Comparison of ENCODE assay signal across 8 cellular contexts in genomic region chr1:220776725-220777326, GRCh38. TPM values are rescaled to one million over a fixed set of nuclear protein-coding genes. Genes with fewer than 3 reads are reported as not detected.
A peak's percentile ranks its signal among the peaks of the same experiment; 100 is the strongest.
DNase-seq lines count a peak whose midpoint lies in the region; ATAC-seq and TF ChIP-seq lines count a peak whose summit lies in the region.

No MANE protein-coding gene starts in this region.

- H3K9me3 ChIP-seq in IMR-90 (ENCODE audit: control insufficient read depth, insufficient read depth, low read length) (no peaks in the 10 kb centered on the region), osteoblast (ENCODE audit: low read depth, low read length) (no peaks in the 10 kb centered on the region)

- TF ChIP-seq CTCF in IMR-90 (conservative IDR thresholded peaks at IDR 0.05; ENCODE audit: low read depth, low read length) (peak; percentile 91), foreskin keratinocyte (conservative IDR thresholded peaks at IDR 0.05) (peak; percentile 90), osteoblast (IDR thresholded peaks at IDR 0.05; ENCODE audit: extremely low read depth, low read depth, low read length) (peak; percentile 96), type B pancreatic cell (conservative IDR thresholded peaks at IDR 0.05) (peak; percentile 96)

- no peak overlapping the region for H3K27ac ChIP-seq in IMR-90 (ENCODE audit: insufficient read depth, low read length)
- no peak overlapping the region for H3K27ac ChIP-seq in foreskin keratinocyte
- no peak overlapping the region for H3K27ac ChIP-seq in osteoblast (ENCODE audit: low read depth, low read length)

- H3K36me3 ChIP-seq in IMR-90 (ENCODE audit: control insufficient read depth, insufficient read depth, low read length), result no peaks in the 10 kb centered on the region
- no peaks in the 10 kb centered on the region for H3K36me3 ChIP-seq in osteoblast (ENCODE audit: insufficient read depth, low read length)

- ATAC-seq in GM21576 (IDR thresholded peaks at IDR 0.05; ENCODE audit: unreplicated experiment), result peak; percentile 84
- peak; percentile 100 for ATAC-seq in IMR-90 (ENCODE audit: low read depth)
- ATAC-seq in activated T-helper 17 cell treated with anti-CD3 and anti-CD28 coated beads, Interleukin-2, amount 50 U/mL, for 72 hours (replicated peaks), result peak; percentile 86
- peak; percentile 97 for ATAC-seq in foreskin keratinocyte

- DNase-seq in EH (ENCODE audit: low read depth) (peak; percentile 70), IMR-90 (peak; percentile 62), foreskin keratinocyte (peak in 1 of 2 donors; percentile 39), osteoblast (ENCODE audit: insufficient read length, low spot score, missing footprints) (peak; percentile 88), type B pancreatic cell (ENCODE audit: extremely low spot score, unreplicated experiment) (peak; percentile 88)

- H3K18ac ChIP-seq in IMR-90 (ENCODE audit: low read depth, low read length), result no peak overlapping the region

- H2AK9ac ChIP-seq in IMR-90 (replicated peaks; ENCODE audit: low read depth, low read length, poor library complexity), result no peak overlapping the region

- no peak overlapping the region for H3K4me3 Mint-ChIP-seq in activated T-helper 17 cell treated with anti-CD3 and anti-CD28 coated beads, Interleukin-2, amount 50 U/mL, for 72 hours
- no peak overlapping the region for H3K4me3 Mint-ChIP-seq in type B pancreatic cell

- 100% methylated on average over 1 of the region's 19 CpGs; no CpG with 5 or more reads in 1 of the 2 experiments for WGBS in IMR-90 (ENCODE audit: extremely low coverage in 2 of 2, insufficient read length in 1 of 2), 2 experiments

- intact Hi-C loops in IMR-90 (cut with micrococcal nuclease), result loop anchor here (1.0 to 10.0 kb wide), 6 partner anchors 87 to 940 kb away; partner anchors contain the start of genes C1orf115 and MARK1

- H3K27me3 ChIP-seq in IMR-90 (ENCODE audit: control insufficient read depth, insufficient read depth, low read length) (no peaks in the 10 kb centered on the region), foreskin keratinocyte (no peaks in the 10 kb centered on the region), osteoblast (ENCODE audit: insufficient read depth, low read length) (no peaks in the 10 kb centered on the region)

- no peak overlapping the region for H3K4me3 ChIP-seq in IMR-90 (ENCODE audit: insufficient read depth, low read depth, low read length)
- no peak overlapping the region for H3K4me3 ChIP-seq in osteoblast (ENCODE audit: insufficient read depth, low read length)

- no peak overlapping the region for H3K4ac ChIP-seq in IMR-90 (ENCODE audit: low read depth, low read length)

- no peak overlapping the region for H3K4me2 ChIP-seq in IMR-90 (ENCODE audit: low read depth, low read length)
- H3K4me2 ChIP-seq in osteoblast (ENCODE audit: insufficient read depth, low read length), result no peak overlapping the region

- H3K4me1 ChIP-seq in IMR-90 (ENCODE audit: control insufficient read depth, insufficient read depth, low read length) (no peaks in the 10 kb centered on the region), foreskin keratinocyte (no peaks in the 10 kb centered on the region), osteoblast (ENCODE audit: insufficient read depth, low read length) (no peaks in the 10 kb centered on the region)

- CTCF ChIA-PET in IMR-90 (lab: Yijun Ruan, JAX), result interaction anchor here (0.5 to 3.0 kb wide), 19 partner anchors 9 to 740 kb away, joined by 3 to 19 read pairs (median 3); partner anchors contain the start of genes MTARC1 and MTARC2

- H3K4me1 Mint-ChIP-seq in activated T-helper 17 cell treated with anti-CD3 and anti-CD28 coated beads, Interleukin-2, amount 50 U/mL, for 72 hours, result no peaks in the 10 kb centered on the region
- H3K4me1 Mint-ChIP-seq in type B pancreatic cell (ENCODE audit: unreplicated experiment), result peaks cover 5% of the 10 kb centered on the region

- no peak overlapping the region for H3K27ac Mint-ChIP-seq in activated T-helper 17 cell treated with anti-CD3 and anti-CD28 coated beads, Interleukin-2, amount 50 U/mL, for 72 hours
- no peak overlapping the region for H3K27ac Mint-ChIP-seq in type B pancreatic cell

- H2AFZ ChIP-seq in IMR-90 (replicated peaks; ENCODE audit: low read length, poor library complexity) (peak overlapping the region; percentile 74), osteoblast (ENCODE audit: low read length) (no peak overlapping the region)

- peak; percentile 97 for TF ChIP-seq RAD21 in IMR-90 (IDR thresholded peaks at IDR 0.05; ENCODE audit: low read length)

- H4K8ac ChIP-seq in IMR-90 (ENCODE audit: low read depth in 2 of 2, low read length in 2 of 2), result no peak overlapping the region

- no TSS peak for BruUV-seq in IMR-90 (replicated peaks; lab: Mats Ljungman, UMichigan)

- no peak overlapping the region for H3K14ac ChIP-seq in IMR-90 (replicated peaks; ENCODE audit: low read depth, low read length)

- no peaks in the 10 kb centered on the region for H3K9me3 Mint-ChIP-seq in activated T-helper 17 cell treated with anti-CD3 and anti-CD28 coated beads, Interleukin-2, amount 50 U/mL, for 72 hours
- no peaks in the 10 kb centered on the region for H3K9me3 Mint-ChIP-seq in type B pancreatic cell

- peak overlapping the region; percentile 38; the same call in 1 of the 2 replicates for H2AK5ac ChIP-seq in IMR-90 (ENCODE audit: low read depth, low read length)

- H3K79me1 ChIP-seq in IMR-90 (ENCODE audit: low read depth in 1 of 2, low read length in 2 of 2), result no peaks in the 10 kb centered on the region

- no peak overlapping the region for H2BK5ac ChIP-seq in IMR-90 (ENCODE audit: low read depth, low read length, poor library complexity, severe bottlenecking)

- in situ Hi-C loops in IMR-90 (cut with MboI; ENCODE audit: low sequenced_read_pairs), result loop anchor here (5.0 to 10.0 kb wide), 2 partner anchors 90 to 482 kb away; no protein-coding TSS in a partner anchor

- POLR2A ChIA-PET in IMR-90 (lab: Charles Lee; ENCODE audit: unreplicated experiment), result no interaction called here

- H3K27me3 Mint-ChIP-seq in activated T-helper 17 cell treated with anti-CD3 and anti-CD28 coated beads, Interleukin-2, amount 50 U/mL, for 72 hours, result peaks cover 7% of the 10 kb centered on the region
- no peaks in the 10 kb centered on the region for H3K27me3 Mint-ChIP-seq in type B pancreatic cell

- no peak for TF ChIP-seq POLR2A in IMR-90 (IDR thresholded peaks at IDR 0.05; ENCODE audit: low read depth, low read length)

- H2BK15ac ChIP-seq in IMR-90 (ENCODE audit: low read depth, low read length), result no peak overlapping the region

- H4K20me1 ChIP-seq in IMR-90 (ENCODE audit: insufficient read depth, low read length) (0 out of 2 replicates have a peak, but pooled peaks cover 3% of the 10 kb centered on the region), osteoblast (ENCODE audit: insufficient read depth, low read length) (no peaks in the 10 kb centered on the region)

- H4K5ac ChIP-seq in IMR-90 (ENCODE audit: low read depth, low read length), result no peak overlapping the region

- no peak overlapping the region for H3K56ac ChIP-seq in IMR-90 (ENCODE audit: extremely low read depth, insufficient read depth, low read length)

- no peak overlapping the region for H4K91ac ChIP-seq in IMR-90 (ENCODE audit: insufficient read depth, low read depth, low read length)

- no peaks in the 10 kb centered on the region for H3K9me1 ChIP-seq in IMR-90 (ENCODE audit: insufficient read depth, low read length)

- no peaks in the 10 kb centered on the region for H3K79me2 ChIP-seq in osteoblast (ENCODE audit: insufficient read depth, low read length)

- no peaks in the 10 kb centered on the region for H3K36me3 Mint-ChIP-seq in activated T-helper 17 cell treated with anti-CD3 and anti-CD28 coated beads, Interleukin-2, amount 50 U/mL, for 72 hours (ENCODE audit: low read depth)
- H3K36me3 Mint-ChIP-seq in type B pancreatic cell, result no peaks in the 10 kb centered on the region

- H3K23ac ChIP-seq in IMR-90 (ENCODE audit: low read depth, low read length), result no peak overlapping the region

- no peak overlapping the region for H3K9ac ChIP-seq in IMR-90 (ENCODE audit: low read depth, low read length)

- no peak overlapping the region for H2BK20ac ChIP-seq in IMR-90 (ENCODE audit: low read depth, low read length)

- H2BK120ac ChIP-seq in IMR-90 (ENCODE audit: low read depth, low read length), result no peak overlapping the region

- dilution Hi-C loops in IMR-90 (cut with HindIII; ENCODE audit: low sequenced_read_pairs, unreplicated experiment), result no loop called here

TF ChIP-seq in IMR-90, 13 proteins besides CTCF, POLR2A, EP300 and RAD21 (continues in another document):
- TF ChIP-seq BHLHE40 (IDR thresholded peaks at IDR 0.05; ENCODE audit: low read depth, low read length), result no peak
- no peak for TF ChIP-seq MXI1 (IDR thresholded peaks at IDR 0.05; ENCODE audit: borderline replicate concordance, low read depth, low read length)

TF ChIP-seq in PFSK-1, 5 proteins besides CTCF, POLR2A, EP300 and RAD21:
- TF ChIP-seq SIN3A (IDR thresholded peaks at IDR 0.05; ENCODE audit: borderline replicate concordance, insufficient read depth, low read length) (no peak), FOXP2 (optimal IDR thresholded peaks at IDR 0.05; ENCODE audit: borderline replicate concordance, extremely low read depth, extremely low read length, insufficient read depth) (peak; percentile 79)

RNA-seq across cellular contexts. Expression of gene MTARC1, which starts 9.9 kb away (rescaled TPM):
- total RNA-seq in IMR-90 (2012; rRNA removed) (0.18 and 0.28 TPM in 2 replicates), foreskin keratinocyte (2.1 and 6.6 TPM in 2 replicates), osteoblast (2.9 TPM in 2 replicates), type B pancreatic cell (ENCODE audit: low replicate concordance) (11.3 and 18.0 TPM in 2 replicates)
- polyA plus RNA-seq in IMR-90 (2012; rRNA removed) (0.55 and 0.72 TPM in 2 replicates), foreskin keratinocyte (1.9 and 4.2 TPM in 2 replicates)
- 0.05 and 0.16 TPM in 2 replicates for polyA plus RNA-seq in IMR-90 (2012; cell fraction: cytosol; rRNA removed)
- 0.09 and 0.33 TPM in 2 replicates for polyA plus RNA-seq in IMR-90 (2012; cell fraction: nucleus; rRNA removed; ENCODE audit: low replicate concordance)
- polyA plus RNA-seq in PFSK-1 (2012; ENCODE audit: insufficient read length, low read depth), result 0.10 TPM
- total RNA-seq in activated T-helper 17 cell treated with anti-CD3 and anti-CD28 coated beads, Interleukin-2, amount 50 U/mL, for 72 hours, result under 1 TPM in 1 of 2 donors, not detected in 1; 0.11 TPM

RNA-seq across cellular contexts. Expression of gene MTARC2, which starts 28.7 kb away (rescaled TPM):
- total RNA-seq in IMR-90 (2012; rRNA removed) (0.36 and 0.56 TPM in 2 replicates), foreskin keratinocyte (1.3 and 1.5 TPM in 2 replicates), osteoblast (7.7 and 9.4 TPM in 2 replicates), type B pancreatic cell (ENCODE audit: low replicate concordance) (14.3 and 14.4 TPM in 2 replicates)
- polyA plus RNA-seq in IMR-90 (2012; rRNA removed) (2.6 TPM in 2 replicates), foreskin keratinocyte (1.8 and 2.1 TPM in 2 replicates)
- 0.71 and 3.2 TPM in 2 replicates for polyA plus RNA-seq in IMR-90 (2012; cell fraction: cytosol; rRNA removed)
- polyA plus RNA-seq in IMR-90 (2012; cell fraction: nucleus; rRNA removed; ENCODE audit: low replicate concordance), result 8.2 and 12.5 TPM in 2 replicates
- polyA plus RNA-seq in PFSK-1 (2012; ENCODE audit: insufficient read length, low read depth), result not detected
- total RNA-seq in activated T-helper 17 cell treated with anti-CD3 and anti-CD28 coated beads, Interleukin-2, amount 50 U/mL, for 72 hours, result not detected
